9 cellular contexts compared by ENCODE assay signal in the genomic region with DNA sequence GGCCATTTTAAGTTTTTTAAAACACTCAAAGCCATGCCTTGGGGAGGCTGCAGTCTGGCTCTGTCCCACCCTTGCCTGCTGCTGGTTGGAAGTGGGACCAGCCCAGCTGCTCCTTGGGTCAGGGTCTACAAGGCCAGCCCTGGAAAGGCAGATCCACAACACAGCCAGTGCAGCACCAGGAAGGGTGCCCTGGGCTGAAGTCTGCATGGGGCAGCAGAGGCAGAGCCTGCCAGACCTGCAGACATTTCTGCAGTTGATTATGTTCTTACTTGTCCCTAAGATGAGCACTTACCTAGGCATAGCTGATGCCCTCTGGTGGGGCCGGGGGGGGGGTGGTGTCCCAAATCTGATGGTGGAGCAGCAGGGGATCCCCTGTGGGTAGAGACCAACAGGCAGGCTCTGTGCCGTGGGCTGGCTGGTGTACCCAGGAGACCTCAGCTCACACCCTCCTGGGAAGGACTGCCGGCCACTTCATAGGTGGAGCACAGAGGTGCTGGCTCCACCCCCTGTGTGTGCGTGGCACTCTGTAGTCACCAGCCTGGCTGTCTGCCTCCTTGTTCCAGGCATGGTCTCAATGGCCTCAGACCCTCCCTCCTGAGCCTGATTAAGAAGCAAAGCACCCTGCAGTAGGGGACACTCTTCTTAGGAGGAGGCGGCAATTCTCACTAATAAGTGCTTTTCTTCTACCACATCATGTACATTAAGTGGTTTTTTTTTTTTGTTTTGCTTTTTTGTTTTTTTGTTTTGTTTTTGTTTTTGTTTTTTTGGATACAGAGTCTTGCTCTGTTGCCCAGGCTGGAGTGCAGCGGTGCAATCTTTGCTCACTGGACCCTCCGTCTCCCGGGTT.
DNase-seq lines count a peak whose midpoint lies in the region; ATAC-seq, FAIRE-seq and TF ChIP-seq lines count a peak whose summit lies in the region.
"Had no signal": no experiment of that assay in that cellular context is flagged by ENCODE, and none has a peak within 500 bp of the region (broad histone marks: within the 10 kb centered on the region; RNA-seq: fewer than 3 reads in every experiment).

No MANE protein-coding gene starts in this region.

- no peaks in the 10 kb centered on the region for H3K9me3 ChIP-seq in H1 (ENCODE audit: insufficient read depth in 2 of 2, low read depth in 1 of 2, low read length in 1 of 2)
- H3K9me3 ChIP-seq in CD4-positive, alpha-beta T cell (ENCODE audit: control insufficient read depth, low read length), result no peaks in the 10 kb centered on the region

- H3K27ac Mint-ChIP-seq in CD4-positive, alpha-beta T cell, result no peak overlapping the region

- no peak overlapping the region for H2BK120ac ChIP-seq in H1 (replicated peaks; ENCODE audit: low read depth, low read length)

- H3K36me3 Mint-ChIP-seq in CD4-positive, alpha-beta T cell (ENCODE audit: low read depth), result no peaks in the 10 kb centered on the region

- H3K4me3 Mint-ChIP-seq in CD4-positive, alpha-beta T cell, result no peak overlapping the region

- H4K20me1 ChIP-seq in H1 (replicated peaks in 1 of 2; ENCODE audit: control insufficient read depth in 1 of 2, insufficient read depth in 2 of 2, low read length in 2 of 2), result no peaks in the 10 kb centered on the region

- no peak overlapping the region for H3K23ac ChIP-seq in H1 (ENCODE audit: insufficient read length)

- WGBS in H1 (ENCODE audit: extremely low coverage in 1 of 2, insufficient coverage in 1 of 2, insufficient read length in 1 of 2, insufficient replicate concordance in 2 of 2, low coverage in 1 of 2, low lambda C conversion rate in 2 of 2, missing lambda C conversion rate in 1 of 2), 2 experiments, result 88% methylated on average over 6 of the region's 8 CpGs; no CpG with 5 or more reads in 1 of the 2 experiments

- H2AFZ ChIP-seq in H1 (ENCODE audit: low read length), result 0 out of 2 replicates have a peak overlapping the region, but pooled peaks have one; percentile 39

- no peak overlapping the region for H4K5ac ChIP-seq in H1 (ENCODE audit: insufficient read length, low read depth, low read length)

- H3K4ac ChIP-seq in H1 (replicated peaks; ENCODE audit: insufficient read length, low read depth, low read length), result peak overlapping the region; percentile 27

- ATAC-seq in HG03095 (IDR thresholded peaks at IDR 0.05; ENCODE audit: unreplicated experiment), result peak; percentile 64
- no peak for ATAC-seq in CD4-positive, alpha-beta T cell (ENCODE audit: poor library complexity)

- H3K27ac ChIP-seq in H1 (ENCODE audit: low read depth, low read length), result no peak overlapping the region
- H3K27ac ChIP-seq in CD4-positive, alpha-beta T cell (ENCODE audit: low read depth, low read length), result no peak overlapping the region

- H3K9me3 Mint-ChIP-seq in CD4-positive, alpha-beta T cell, result no peaks in the 10 kb centered on the region

- 0 out of 2 replicates have a peak overlapping the region, but pooled peaks have one; percentile 8 for H2BK15ac ChIP-seq in H1 (ENCODE audit: low read length)

- no peak for TF ChIP-seq CTCF in H1 (IDR thresholded peaks at IDR 0.05; ENCODE audit: control extremely low read depth in 1 of 3, insufficient read depth in 1 of 3, low read depth in 1 of 3, low read length in 3 of 3)
- no peak for TF ChIP-seq CTCF in CD4-positive, alpha-beta T cell (IDR thresholded peaks at IDR 0.05)

- H3K56ac ChIP-seq in H1 (replicated peaks; ENCODE audit: insufficient read length, low read depth, low read length), result no peak overlapping the region

- peaks cover 23% of the 10 kb centered on the region for H3K4me1 Mint-ChIP-seq in CD4-positive, alpha-beta T cell (ENCODE audit: low read depth)

- H3K9ac ChIP-seq in H1 (replicated peaks in 1 of 4; ENCODE audit: extremely low read depth in 1 of 4, low read depth in 3 of 4, low read length in 3 of 4), result no peak overlapping the region

- H2BK12ac ChIP-seq in H1 (ENCODE audit: low read depth, low read length), result no peak overlapping the region; the same call in 1 of the 2 replicates

- no peaks in the 10 kb centered on the region for H3K27me3 Mint-ChIP-seq in CD4-positive, alpha-beta T cell

- H3K4me1 ChIP-seq in H1 (replicated peaks in 1 of 4; ENCODE audit: control insufficient read depth in 3 of 4, insufficient read depth in 4 of 4, low read length in 3 of 4), result peaks cover 0 to 4% (median 0%) of the 10 kb centered on the region in 4 experiments; a peak in 1 of 7 replicates

- H3K27me3 ChIP-seq in H1 (replicated peaks in 1 of 4; ENCODE audit: control insufficient read depth in 3 of 4, extremely low read depth in 1 of 4, insufficient read depth in 3 of 4, low read length in 3 of 4), result no peaks in the 10 kb centered on the region
- H3K27me3 ChIP-seq in CD4-positive, alpha-beta T cell (ENCODE audit: control insufficient read depth, insufficient read depth, low read length), result no peaks in the 10 kb centered on the region

- DNase-seq in ELF-1 (ENCODE audit: low read depth, low spot score) (peak; percentile 66), GM19239 (ENCODE audit: insufficient read length, low spot score) (peak; percentile 75), H1 (ENCODE audit: low read depth in 1 of 2, low spot score in 2 of 2) (no peak), MV-4-11 (lab: John Stamatoyannopoulos, UW) (no peak), dermis blood vessel endothelial cell (no peak)
- DNase-seq in CD4-positive, alpha-beta T cell, result no peak
- DNase-seq in stimulated activated CD4-positive, alpha-beta T cell treated with anti-CD3 and anti-CD28 coated beads, Interleukin-2, amount 100 ng/mL, for 48 hours, result no peak

- TF ChIP-seq EP300 in H1 (IDR thresholded peaks at IDR 0.05; ENCODE audit: borderline replicate concordance in 1 of 2, low read depth in 2 of 2, low read length in 2 of 2), result no peak

- H3K79me1 ChIP-seq in H1 (ENCODE audit: low read depth, low read length), result no peaks in the 10 kb centered on the region

- intact Hi-C loops in CD4-positive, alpha-beta T cell (cut with DNase I, micrococcal nuclease), result no loop called here

- no peak overlapping the region for H3K14ac ChIP-seq in H1 (ENCODE audit: insufficient read length)

- H2BK20ac ChIP-seq in H1 (ENCODE audit: low read length), result no peak overlapping the region

- no peak overlapping the region for H2BK5ac ChIP-seq in H1 (ENCODE audit: low read depth, low read length)

- no peaks in the 10 kb centered on the region for H3K23me2 ChIP-seq in H1 (ENCODE audit: low read depth, low read length)

- no peak overlapping the region for H3K4me2 ChIP-seq in H1 (ENCODE audit: insufficient read depth in 1 of 2, low read depth in 2 of 2, low read length in 2 of 2)

- TF ChIP-seq RAD21 in H1 (IDR thresholded peaks at IDR 0.05 in 1 of 2, conservative IDR thresholded peaks at IDR 0.05 in 1 of 2; ENCODE audit: low read depth in 2 of 2, low read length in 2 of 2), result no peak

- no peak overlapping the region for H4K8ac ChIP-seq in H1 (ENCODE audit: extremely low read depth, insufficient read depth, low read length)

- CTCF ChIA-PET in H1 (lab: Charles Lee; ENCODE audit: partially characterized antibody), result interaction anchor here (2.0 kb wide), 1 partner anchor 259 kb away, joined by 11 read pairs; no protein-coding TSS in a partner anchor
- CTCF ChIA-PET in CD4-positive, alpha-beta T cell (lab: Charles Lee), result interaction anchor here (0.8 kb wide), 1 partner anchor 15 kb away, joined by 3 read pairs; no protein-coding TSS in a partner anchor

- H3K36me3 ChIP-seq in H1 (ENCODE audit: control insufficient read depth in 2 of 4, insufficient read depth in 4 of 4, low read length in 3 of 4), result no peaks in the 10 kb centered on the region

- no peaks in the 10 kb centered on the region for H3K79me2 ChIP-seq in H1 (ENCODE audit: control insufficient read depth in 1 of 2, insufficient read depth in 2 of 2, low read length in 2 of 2)

- FAIRE-seq in GM19239 (lab: Jason Lieb, UNC) (peak; percentile 96), H1 (lab: Jason Lieb, UNC) (no peak)
- FAIRE-seq: islet of Langerhans had no signal

- no peak overlapping the region for H2AK5ac ChIP-seq in H1 (ENCODE audit: low read depth, low read length)

- POLR2A ChIA-PET in H1 (lab: Charles Lee; ENCODE audit: partially characterized antibody), result interaction anchor here (0.7 kb wide), 1 partner anchor 191 kb away, joined by 3 read pairs; no protein-coding TSS in a partner anchor
- POLR2A ChIA-PET in CD4-positive, alpha-beta T cell (lab: Charles Lee), result interaction anchor here (1.0 kb wide), 1 partner anchor 11 kb away, joined by 3 read pairs; no protein-coding TSS in a partner anchor

- H3K18ac ChIP-seq in H1 (ENCODE audit: extremely low read depth, low read length), result no peak overlapping the region

- no peak for TF ChIP-seq POLR2A in H1 (IDR thresholded peaks at IDR 0.05; ENCODE audit: control extremely low read depth in 1 of 2, low read depth in 2 of 2, low read length in 2 of 2)

- H4K91ac ChIP-seq in H1 (replicated peaks; ENCODE audit: insufficient read length, low read length), result no peak overlapping the region

- no peak overlapping the region for H3K4me3 ChIP-seq in H1 (ENCODE audit: extremely low read depth in 1 of 4, insufficient read depth in 2 of 4, low read depth in 3 of 4, low read length in 4 of 4)

TF ChIP-seq in H1, 55 proteins besides CTCF, POLR2A, EP300 and RAD21:
- TF ChIP-seq SIX5 (IDR thresholded peaks at IDR 0.05; ENCODE audit: low read depth, low read length) (no peak), USF2 (IDR thresholded peaks at IDR 0.05; ENCODE audit: low read length) (no peak), BACH1 (IDR thresholded peaks at IDR 0.05; ENCODE audit: low read length) (no peak), POLR2AphosphoS5 (IDR thresholded peaks at IDR 0.05; ENCODE audit: low read depth, low read length) (no peak), GABPA (IDR thresholded peaks at IDR 0.05; ENCODE audit: borderline replicate concordance, insufficient read depth, low read length) (no peak)
TF ChIP-seq in H1: peak in this region for 0.

Comparison
In these comparisons a context has a peak if more than half of its experiments do, and no peak if none do; other contexts are left out.
1. DNase-seq: peak in ELF-1 (single experiment) and GM19239 (single experiment); none in H1 (0 of 2), CD4-positive, alpha-beta T cell (0 of 10), MV-4-11 (single experiment), stimulated activated CD4-positive, alpha-beta T cell treated with anti-CD3 and anti-CD28 coated beads, Interleukin-2, amount 100 ng/mL, for 48 hours (0 of 2) and dermis blood vessel endothelial cell (single experiment).